Comparison of ENCODE assay signal across 9 cellular contexts in genomic region chr2:190318514-190318913, GRCh38. TPM values are rescaled to one million over a fixed set of nuclear protein-coding genes. Genes with fewer than 3 reads are reported as not detected.
A peak's percentile ranks its signal among the peaks of the same experiment; 100 is the strongest.
DNase-seq lines count a peak whose midpoint lies in the region; ATAC-seq and TF ChIP-seq lines count a peak whose summit lies in the region.
"Had no signal": no experiment of that assay in that cellular context is flagged by ENCODE, and none has a peak within 500 bp of the region (broad histone marks: within the 10 kb centered on the region; RNA-seq: fewer than 3 reads in every experiment).

No MANE protein-coding gene starts in this region.

- peaks cover 31 to 53% of the 10 kb centered on the region in 2 donors for H3K4me1 Mint-ChIP-seq in natural killer cell treated with Interleukin-12 subunit alpha and Interleukin-12 subunit beta and Interleukin-15 and Interleukin-18, amount 100 ng/mL, for 72 hours (ENCODE audit: low read depth in 2 of 2)

- H4K20me1 ChIP-seq in Karpas-422 (ENCODE audit: insufficient read depth, low read depth, low read length): no peaks in the 10 kb centered on the region

- H3K4me3 ChIP-seq in Karpas-422 (ENCODE audit: low read length) (peak overlapping the region; percentile 77), dorsolateral prefrontal cortex (peak overlapping the region; percentile 67 to 93 (median 81))

- peak; percentile 4 for DNase-seq in Ammon's horn (ENCODE audit: low spot score)
- DNase-seq in Karpas-422: no peak
- no peak for DNase-seq in dorsolateral prefrontal cortex
- DNase-seq in natural killer cell treated with Interleukin-12 subunit alpha and Interleukin-12 subunit beta and Interleukin-15 and Interleukin-18, amount 100 ng/mL, for 72 hours (ENCODE audit: low spot score): no peak
- DNase-seq in NCI-H1694 treated with DMSO at 0.1 percent for 48 hours (lab: John Stamatoyannopoulos, UW): no peak
- DNase-seq in activated effector memory CD4-positive, alpha-beta T cell treated with Interleukin-2 at 50 U/mL for 16 hours: no peak
- DNase-seq: NCI-H2081 had no signal

- H2AFZ ChIP-seq in Karpas-422 (ENCODE audit: low read length): no peak overlapping the region

- no peaks in the 10 kb centered on the region for H3K9me3 ChIP-seq in Karpas-422 (ENCODE audit: low read length)

- H3K27me3 ChIP-seq in Karpas-422 (ENCODE audit: low read length) (no peaks in the 10 kb centered on the region), dorsolateral prefrontal cortex (no peaks in the 10 kb centered on the region)

- no peak for TF ChIP-seq CTCF in dorsolateral prefrontal cortex (IDR thresholded peaks at IDR 0.05 in 54 of 56, conservative IDR thresholded peaks at IDR 0.05 in 2 of 56; ENCODE audit: low read depth in 1 of 56, partially characterized antibody in 56 of 56)

- peak overlapping the region; percentile 89 for H3K4me2 ChIP-seq in Karpas-422 (ENCODE audit: low read depth, low read length, poor library complexity, severe bottlenecking)

- H3K27ac Mint-ChIP-seq in natural killer cell treated with Interleukin-12 subunit alpha and Interleukin-12 subunit beta and Interleukin-15 and Interleukin-18, amount 100 ng/mL, for 72 hours: peak overlapping the region; percentile 86 to 97

- H3K79me2 ChIP-seq in Karpas-422 (ENCODE audit: low read length): peaks cover 58% of the 10 kb centered on the region

- no peaks in the 10 kb centered on the region for H3K9me3 Mint-ChIP-seq in natural killer cell treated with Interleukin-12 subunit alpha and Interleukin-12 subunit beta and Interleukin-15 and Interleukin-18, amount 100 ng/mL, for 72 hours

- H3K36me3 Mint-ChIP-seq in natural killer cell treated with Interleukin-12 subunit alpha and Interleukin-12 subunit beta and Interleukin-15 and Interleukin-18, amount 100 ng/mL, for 72 hours: peaks cover 5% of the 10 kb centered on the region

- H3K9me2 ChIP-seq in Karpas-422 (replicated peaks; ENCODE audit: insufficient read depth, low read length): no peaks in the 10 kb centered on the region

- peak overlapping the region; percentile 71 for H3K9ac ChIP-seq in Karpas-422 (ENCODE audit: low read length)

- no peaks in the 10 kb centered on the region for H3K36me3 ChIP-seq in Karpas-422 (ENCODE audit: insufficient read depth, low read length)

- intact Hi-C loops in dorsolateral prefrontal cortex (cut with DNase I): loop anchor here (2.0 to 10.0 kb wide), 5 partner anchors 136 to 876 kb away; partner anchors contain the start of genes ORMDL1 (in 1 of the 2), PMS1 (in 1 of the 2) and WDR75 (in 1 of the 2)

- H3K4me1 ChIP-seq in Karpas-422 (ENCODE audit: low read length): peaks cover 47% of the 10 kb centered on the region

- H3K27ac ChIP-seq in Karpas-422 (ENCODE audit: low read length) (peak overlapping the region; percentile 56; the same call in 1 of the 2 replicates), dorsolateral prefrontal cortex (peak overlapping the region in 53 of 59 donors; percentile 82 to 99 (median 95))

- peak overlapping the region; percentile 87 for H3K4me3 Mint-ChIP-seq in natural killer cell treated with Interleukin-12 subunit alpha and Interleukin-12 subunit beta and Interleukin-15 and Interleukin-18, amount 100 ng/mL, for 72 hours

- H3K27me3 Mint-ChIP-seq in natural killer cell treated with Interleukin-12 subunit alpha and Interleukin-12 subunit beta and Interleukin-15 and Interleukin-18, amount 100 ng/mL, for 72 hours: peaks cover 0 to 3% of the 10 kb centered on the region in 2 donors

- no peak for ATAC-seq in natural killer cell treated with Interleukin-12 subunit alpha and Interleukin-12 subunit beta and Interleukin-15 and Interleukin-18, amount 100 ng/mL, for 72 hours
- ATAC-seq in HG02938 (IDR thresholded peaks at IDR 0.05; ENCODE audit: unreplicated experiment) (no peak), HG03432 (IDR thresholded peaks at IDR 0.05; ENCODE audit: unreplicated experiment) (no peak)

RNA-seq across cellular contexts. Expression of gene HIBCH, which starts 1.1 kb away (rescaled TPM):
- total RNA-seq in Karpas-422 (2014; rRNA removed; shearing (Covaris generic); ENCODE audit: low replicate concordance): 23.3 and 33.5 TPM in 2 replicates
- 100 to 1,000 TPM in 4 of 120 experiments, 10 to 100 TPM in 116; 29.2 to 189 (median 49.2) TPM for total RNA-seq in dorsolateral prefrontal cortex
- 10 to 100 TPM; 19.8 to 68.4 TPM for total RNA-seq in natural killer cell treated with Interleukin-12 subunit alpha and Interleukin-12 subunit beta and Interleukin-15 and Interleukin-18, amount 100 ng/mL, for 72 hours

RNA-seq across cellular contexts. Expression of gene INPP1, which starts 24.9 kb away (rescaled TPM):
- 0.89 and 2.8 TPM in 2 replicates for total RNA-seq in Karpas-422 (2014; rRNA removed; shearing (Covaris generic); ENCODE audit: low replicate concordance)
- 10 to 100 TPM; 32.3 to 82.1 (median 48.4) TPM for total RNA-seq in dorsolateral prefrontal cortex
- total RNA-seq in natural killer cell treated with Interleukin-12 subunit alpha and Interleukin-12 subunit beta and Interleukin-15 and Interleukin-18, amount 100 ng/mL, for 72 hours: 10 to 100 TPM; 13.5 to 19.4 TPM
